21 cellular contexts compared by ENCODE assay signal in genomic region chr11:73017024-73017751, GRCh38.
DNase-seq lines count a peak whose midpoint lies in the region; ATAC-seq, FAIRE-seq and TF ChIP-seq lines count a peak whose summit lies in the region.
"Had no signal": no experiment of that assay in that cellular context is flagged by ENCODE, and none has a peak within 500 bp of the region (broad histone marks: within the 10 kb centered on the region; RNA-seq: fewer than 3 reads in every experiment).

No MANE protein-coding gene starts in this region.

- SMC1A ChIA-PET in GM12878 (lab: Charles Lee; ENCODE audit: uncharacterized antibody, unreplicated experiment): interaction anchor here (0.8 to 2.0 kb wide), 6 partner anchors 18 to 120 kb away, joined by 3 to 4 read pairs (median 4); no protein-coding TSS in a partner anchor

- CTCF ChIA-PET in GM12878 (lab: Yijun Ruan, JAX): interaction anchor here (0.8 to 1.7 kb wide), 3 partner anchors 92 to 319 kb away, joined by 3 to 6 read pairs (median 4); no protein-coding TSS in a partner anchor

- no peak for DNase-seq in GM19239 (ENCODE audit: insufficient read length, low spot score)
- DNase-seq in GM12878 (ENCODE audit: low read depth, low spot score): no peak
- no peak for DNase-seq in memory B cell (ENCODE audit: low spot score in 2 of 2)
- no peak for DNase-seq in NCI-H1417 treated with DMSO at 0.1 percent for 48 hours (lab: John Stamatoyannopoulos, UW)
- DNase-seq in DMS79 treated with DMSO at 0.1 percent for 48 hours (lab: John Stamatoyannopoulos, UW): no peak
- no peak for DNase-seq in activated T-helper 2 cell treated with anti-CD3 and anti-CD28 coated beads, Interferon-gamma antibody, Interleukin-2, Interleukin-4, amounts not matched to agents 10 μg/mL and 5 μg/mL and 100 μg/mL, durations not matched to agents 14 hours and 24 hours and 36 hours (ENCODE audit: low spot score)
- DNase-seq: BE2C; Calu3; CD4-positive, alpha-beta T cell; DMS53; H7; Karpas-422; MM.1S; NCI-H1092 treated with DMSO at 0.1 percent for 48 hours; NCI-H1694 treated with DMSO at 0.1 percent for 48 hours; NCI-H2107; NCI-H345; NCI-H526 treated with DMSO at 0.1 percent for 48 hours; RPMI8226; SIG-M5 had no signal

- BruUV-seq in GM12878 (replicated peaks; lab: Mats Ljungman, UMichigan): no TSS peak

- in situ Hi-C loops in GM12878 (cut with MboI): no loop called here

- TF ChIP-seq POLR2A in GM12878 (IDR thresholded peaks at IDR 0.05; ENCODE audit: low read depth, low read length): no peak

- H2AFZ ChIP-seq in GM12878 (ENCODE audit: control insufficient read depth, low read depth, low read length): no peak overlapping the region

- ATAC-seq in GM12878: peak; percentile 36; the same call in 2 of the 3 replicates
- no peak for ATAC-seq in memory B cell (ENCODE audit: low read depth)

- TF ChIP-seq EP300 in GM12878 (IDR thresholded peaks at IDR 0.05; ENCODE audit: borderline replicate concordance in 1 of 2, control insufficient read depth in 1 of 2, low read depth in 2 of 2, low read length in 2 of 2): no peak

- POLR2A ChIA-PET in GM12878 (lab: Charles Lee): no interaction called here

- FAIRE-seq in GM19239 (lab: Jason Lieb, UNC) (peak; percentile 84), GM12878 (lab: Jason Lieb, UNC) (no peak)

- no peaks in the 10 kb centered on the region for H4K20me1 ChIP-seq in GM12878 (ENCODE audit: control insufficient read depth, insufficient read depth)

- H3K36me3 Mint-ChIP-seq in memory B cell: peaks cover 33% of the 10 kb centered on the region
- H3K36me3 Mint-ChIP-seq in activated T-helper 2 cell treated with anti-CD3 and anti-CD28 coated beads, Interferon-gamma antibody, Interleukin-2, Interleukin-4, amounts not matched to agents 10 μg/mL and 5 μg/mL and 100 μg/mL, durations not matched to agents 14 hours and 24 hours and 36 hours (ENCODE audit: low read depth): peaks cover 23% of the 10 kb centered on the region

- H3K79me2 ChIP-seq in GM12878 (ENCODE audit: control insufficient read depth, insufficient read depth, low read length): peaks cover 47% of the 10 kb centered on the region

- RAD21 ChIA-PET in GM12878 (lab: Charles Lee; ENCODE audit: unreplicated experiment): interaction anchor here (1.1 kb wide), 1 partner anchor 31 kb away, joined by 4 read pairs; no protein-coding TSS in a partner anchor

- H3K4me1 Mint-ChIP-seq in memory B cell: peaks cover 34% of the 10 kb centered on the region
- H3K4me1 Mint-ChIP-seq in activated T-helper 2 cell treated with anti-CD3 and anti-CD28 coated beads, Interferon-gamma antibody, Interleukin-2, Interleukin-4, amounts not matched to agents 10 μg/mL and 5 μg/mL and 100 μg/mL, durations not matched to agents 14 hours and 24 hours and 36 hours (ENCODE audit: low read depth): no peaks in the 10 kb centered on the region

- peak overlapping the region; percentile 74 for H3K27ac Mint-ChIP-seq in memory B cell
- H3K27ac Mint-ChIP-seq in activated T-helper 2 cell treated with anti-CD3 and anti-CD28 coated beads, Interferon-gamma antibody, Interleukin-2, Interleukin-4, amounts not matched to agents 10 μg/mL and 5 μg/mL and 100 μg/mL, durations not matched to agents 14 hours and 24 hours and 36 hours: no peak overlapping the region
- H3K27ac Mint-ChIP-seq: CD4-positive, alpha-beta T cell had no signal

- H3K4me3 Mint-ChIP-seq in memory B cell: peak overlapping the region; percentile 53
- H3K4me3 Mint-ChIP-seq in activated T-helper 2 cell treated with anti-CD3 and anti-CD28 coated beads, Interferon-gamma antibody, Interleukin-2, Interleukin-4, amounts not matched to agents 10 μg/mL and 5 μg/mL and 100 μg/mL, durations not matched to agents 14 hours and 24 hours and 36 hours (ENCODE audit: low read depth): no peak overlapping the region
- H3K4me3 Mint-ChIP-seq: CD4-positive, alpha-beta T cell had no signal

- no peak overlapping the region for H3K9ac ChIP-seq in GM12878 (ENCODE audit: control insufficient read depth, insufficient read depth, low read length)

- intact Hi-C loops in GM12878 (cut with micrococcal nuclease; ENCODE audit: unreplicated experiment): no loop called here
- intact Hi-C loops in activated T-helper 2 cell treated with anti-CD3 and anti-CD28 coated beads, Interferon-gamma antibody, Interleukin-2, Interleukin-4, amounts not matched to agents 10 μg/mL and 5 μg/mL and 100 μg/mL, durations not matched to agents 14 hours and 24 hours and 36 hours (cut with micrococcal nuclease): no loop called here

- peaks cover 0 to 9% of the 10 kb centered on the region in 2 experiments; a peak in 2 of 4 replicates for H3K36me3 ChIP-seq in GM12878 (ENCODE audit: control insufficient read depth in 2 of 2, insufficient read depth in 2 of 2, low read length in 1 of 2)
- H3K36me3 ChIP-seq: BE2C had no signal

- peaks cover 5% of the 10 kb centered on the region; the same call in 2 of the 3 replicates for H3K9me3 ChIP-seq in GM12878 (replicated peaks; ENCODE audit: control insufficient read depth, insufficient read depth, low read length)
- H3K9me3 ChIP-seq: BE2C had no signal

- no peak overlapping the region for H3K4me3 ChIP-seq in GM12878

- H3K9me3 Mint-ChIP-seq in memory B cell: peaks cover 2% of the 10 kb centered on the region
- peaks cover 11% of the 10 kb centered on the region for H3K9me3 Mint-ChIP-seq in activated T-helper 2 cell treated with anti-CD3 and anti-CD28 coated beads, Interferon-gamma antibody, Interleukin-2, Interleukin-4, amounts not matched to agents 10 μg/mL and 5 μg/mL and 100 μg/mL, durations not matched to agents 14 hours and 24 hours and 36 hours
- H3K9me3 Mint-ChIP-seq: CD4-positive, alpha-beta T cell had no signal

- 0 out of 2 replicates have a peak overlapping the region, but pooled peaks have one; percentile 23 for H3K4me2 ChIP-seq in GM12878 (ENCODE audit: control insufficient read depth, insufficient read depth)

- H3K27me3 Mint-ChIP-seq in memory B cell: no peaks in the 10 kb centered on the region
- no peaks in the 10 kb centered on the region for H3K27me3 Mint-ChIP-seq in activated T-helper 2 cell treated with anti-CD3 and anti-CD28 coated beads, Interferon-gamma antibody, Interleukin-2, Interleukin-4, amounts not matched to agents 10 μg/mL and 5 μg/mL and 100 μg/mL, durations not matched to agents 14 hours and 24 hours and 36 hours (ENCODE audit: low read depth)
- H3K27me3 Mint-ChIP-seq: CD4-positive, alpha-beta T cell had no signal

- no peak for TF ChIP-seq RAD21 in GM12878 (IDR thresholded peaks at IDR 0.05; ENCODE audit: insufficient read depth, low read depth, low read length)

- H3K27ac ChIP-seq in GM12878 (ENCODE audit: control insufficient read depth, insufficient read depth) (no peak overlapping the region), temporal lobe (ENCODE audit: low read depth, low read length) (peak overlapping the region; percentile 3)

- no peak for TF ChIP-seq CTCF in GM12878 (IDR thresholded peaks at IDR 0.05 in 2 of 3, conservative IDR thresholded peaks at IDR 0.05 in 1 of 3; ENCODE audit: control insufficient read depth in 2 of 3, extremely low read depth in 1 of 3, insufficient read depth in 1 of 3, low read depth in 3 of 3, low read length in 3 of 3)

- WGBS in GM12878 (ENCODE audit: insufficient coverage, insufficient replicate concordance, low lambda C conversion rate, missing lambda C conversion rate): 44% methylated on average over 8 of the region's 8 CpGs

- no peaks in the 10 kb centered on the region for H3K4me1 ChIP-seq in GM12878 (ENCODE audit: control insufficient read depth, insufficient read depth, low read length)

- H3K27me3 ChIP-seq in GM12878 (replicated peaks in 1 of 2; ENCODE audit: control insufficient read depth in 2 of 2, insufficient read depth in 2 of 2, low read length in 1 of 2): no peaks in the 10 kb centered on the region
- H3K27me3 ChIP-seq: BE2C had no signal

TF ChIP-seq in GM12878, 131 proteins besides CTCF, POLR2A, EP300 and RAD21:
- TF ChIP-seq BMI1 (IDR thresholded peaks at IDR 0.05; ENCODE audit: borderline replicate concordance) (no peak), EED (IDR thresholded peaks at IDR 0.05; ENCODE audit: low read depth) (no peak), CBFB (IDR thresholded peaks at IDR 0.05; ENCODE audit: low read depth) (no peak), TCF3 (IDR thresholded peaks at IDR 0.05; ENCODE audit: borderline replicate concordance, insufficient read depth, low read depth, low read length) (no peak), ZNF207 (IDR thresholded peaks at IDR 0.05; ENCODE audit: borderline replicate concordance) (no peak), STAT1 (conservative IDR thresholded peaks at IDR 0.05) (no peak), RB1 (IDR thresholded peaks at IDR 0.05; ENCODE audit: borderline replicate concordance) (no peak), PML (IDR thresholded peaks at IDR 0.05; ENCODE audit: low read length) (no peak)
TF ChIP-seq in GM12878: peak in this region for 0.
